9 cellular contexts compared by ENCODE assay signal in genomic region chr17:19566176-19566575, GRCh38.
"Had no signal": no experiment of that assay in that cellular context is flagged by ENCODE, and none has a peak within 500 bp of the region (broad histone marks: within the 10 kb centered on the region; RNA-seq: fewer than 3 reads in every experiment).

No MANE protein-coding gene starts in this region.

- ATAC-seq: activated CD4-positive, alpha-beta T cell treated with anti-CD3 and anti-CD28 coated beads for 36 hours; activated CD4-positive, CD25-positive, alpha-beta regulatory T cell treated with anti-CD3 and anti-CD28 coated beads, Interleukin-2, amount 50 U/mL, for 24 hours; activated CD8-positive, alpha-beta memory T cell treated with anti-CD3 and anti-CD28 coated beads, Interleukin-2, amount 10 ng/mL, durations not matched to agents 7 days and 5 days; activated CD8-positive, alpha-beta T cell treated with anti-CD3 and anti-CD28 coated beads for 36 hours; activated CD8-positive, alpha-beta T cell treated with anti-CD3 and anti-CD28 coated beads, Interleukin-2, amount 10 ng/mL, durations not matched to agents 7 days and 5 days; T-helper 17 cell; WTC11 had no signal

- H3K36me3 ChIP-seq: WERI-Rb-1 had no signal

- H3K27ac ChIP-seq: VCaP, WERI-Rb-1 had no signal
